1 cellular context compared by ENCODE assay signal in genomic region chr2:30414951-30415350, GRCh38.
TF ChIP-seq lines count a peak whose summit lies in the region.

No MANE protein-coding gene starts in this region.

TF ChIP-seq in GM12878, 131 proteins besides CTCF, POLR2A, EP300 and RAD21 (continued from another document):
- TF ChIP-seq ZBTB11 (CRISPR knock-in tag; IDR thresholded peaks at IDR 0.05) (no peak), ETV6 (conservative IDR thresholded peaks at IDR 0.05 in 1 of 2, IDR thresholded peaks at IDR 0.05 in 1 of 2; ENCODE audit: borderline replicate concordance in 1 of 2, low read depth in 1 of 2) (no peak), SUZ12 (IDR thresholded peaks at IDR 0.05; ENCODE audit: unreplicated experiment) (no peak), BACH1 (IDR thresholded peaks at IDR 0.05; ENCODE audit: borderline replicate concordance) (no peak), TBL1XR1 (IDR thresholded peaks at IDR 0.05; ENCODE audit: low read depth, low read length) (no peak), SIN3A (IDR thresholded peaks at IDR 0.05; ENCODE audit: low read depth, low read length) (no peak), SMARCA5 (IDR thresholded peaks at IDR 0.05) (no peak), RFX5 (IDR thresholded peaks at IDR 0.05; ENCODE audit: low read depth, low read length) (no peak), ZNF207 (IDR thresholded peaks at IDR 0.05; ENCODE audit: borderline replicate concordance) (no peak)
TF ChIP-seq in GM12878: peak in this region for 0.
